ENCODE assay signal across 9 cellular contexts in genomic region chr17:55641559-55642160, GRCh38.
DNase-seq lines count a peak whose midpoint lies in the region; ATAC-seq, FAIRE-seq and TF ChIP-seq lines count a peak whose summit lies in the region.
"Had no signal": no experiment of that assay in that cellular context is flagged by ENCODE, and none has a peak within 500 bp of the region (broad histone marks: within the 10 kb centered on the region; RNA-seq: fewer than 3 reads in every experiment).

No MANE protein-coding gene starts in this region.

- DNase-seq in DMS53 treated with DMSO at 0.1 percent for 48 hours (lab: John Stamatoyannopoulos, UW; ENCODE audit: unreplicated experiment) (peak; percentile 45), HEK293T (ENCODE audit: extremely low spot score) (peak; percentile 56), NCI-H526 (lab: John Stamatoyannopoulos, UW) (peak; percentile 49 to 80), left ventricle myocardium superior (peak; percentile 69), small intestine (peak; percentile 35), GF-D8 (lab: John Stamatoyannopoulos, UW) (no peak)
- peak; percentile 70 for DNase-seq in activated naive CD4-positive, alpha-beta T cell treated with anti-CD3 and anti-CD28 coated beads for 36 hours
- DNase-seq: activated B cell treated with CpG ODN at 0.5 μM for 24 hours had no signal

- H3K9me3 ChIP-seq in small intestine (ENCODE audit: control insufficient read depth, low read depth): no peaks in the 10 kb centered on the region

- H3K36me3 Mint-ChIP-seq in activated naive CD4-positive, alpha-beta T cell treated with anti-CD3 and anti-CD28 coated beads for 36 hours (ENCODE audit: low read depth): no peaks in the 10 kb centered on the region

- peaks cover 5% of the 10 kb centered on the region for H3K4me1 Mint-ChIP-seq in activated naive CD4-positive, alpha-beta T cell treated with anti-CD3 and anti-CD28 coated beads for 36 hours (ENCODE audit: low read depth)

- CTCF ChIA-PET in HEK293T (lab: Yijun Ruan, JAX): interaction anchor here (1.0 to 1.5 kb wide), 2 partner anchors 40 to 115 kb away, joined by 5 to 6 read pairs; no protein-coding TSS in a partner anchor
- CTCF ChIA-PET in activated naive CD4-positive, alpha-beta T cell treated with anti-CD3 and anti-CD28 coated beads for 36 hours (lab: Charles Lee): interaction anchor here (0.6 to 2.0 kb wide), 17 partner anchors 15 to 168 kb away, joined by 3 to 21 read pairs (median 4); partner anchors contain the start of gene PCTP

- no peak for FAIRE-seq in small intestine (lab: Jason Lieb, UNC)

- no peaks in the 10 kb centered on the region for H3K4me1 ChIP-seq in small intestine (ENCODE audit: control insufficient read depth in 2 of 2, insufficient read depth in 1 of 2, low read depth in 1 of 2, low read length in 1 of 2)

- intact Hi-C loops in activated naive CD4-positive, alpha-beta T cell treated with anti-CD3 and anti-CD28 coated beads for 36 hours (cut with micrococcal nuclease): loop anchor here (1.0 kb wide), 1 partner anchor 115 kb away; no protein-coding TSS in a partner anchor
- intact Hi-C loops in left ventricle myocardium superior (cut with micrococcal nuclease): no loop called here

- peaks cover 15% of the 10 kb centered on the region for H3K27me3 Mint-ChIP-seq in activated naive CD4-positive, alpha-beta T cell treated with anti-CD3 and anti-CD28 coated beads for 36 hours (ENCODE audit: low read depth)

- ATAC-seq in left ventricle myocardium superior: peak; percentile 82
- no peak for ATAC-seq in HG03108 (IDR thresholded peaks at IDR 0.05; ENCODE audit: unreplicated experiment)

- H3K36me3 ChIP-seq in small intestine (ENCODE audit: control insufficient read depth in 2 of 2, insufficient read depth in 2 of 2, low read length in 2 of 2): no peaks in the 10 kb centered on the region

- no peak overlapping the region for H3K4me3 ChIP-seq in small intestine (ENCODE audit: low read depth in 1 of 2, low read length in 2 of 2)

- no peak overlapping the region for H3K27ac ChIP-seq in small intestine (ENCODE audit: low read depth in 1 of 2, low read length in 1 of 2)

- POLR2A ChIA-PET in HEK293T (lab: Yijun Ruan, JAX): no interaction called here

- WGBS in small intestine, 3 donors: 18 to 36% (median 26%) methylated on average over 4 of the region's 4 CpGs

- no peaks in the 10 kb centered on the region for H3K9me3 Mint-ChIP-seq in activated naive CD4-positive, alpha-beta T cell treated with anti-CD3 and anti-CD28 coated beads for 36 hours
- H3K9me3 Mint-ChIP-seq: activated B cell treated with CpG ODN at 0.5 μM for 24 hours had no signal

- H3K27me3 ChIP-seq in small intestine (ENCODE audit: control insufficient read depth in 2 of 2, insufficient read depth in 2 of 2, low read length in 2 of 2): no peaks in the 10 kb centered on the region

- H3K4me3 Mint-ChIP-seq in activated naive CD4-positive, alpha-beta T cell treated with anti-CD3 and anti-CD28 coated beads for 36 hours: no peak overlapping the region
- H3K4me3 Mint-ChIP-seq: activated B cell treated with CpG ODN at 0.5 μM for 24 hours had no signal

- no peak overlapping the region for H3K27ac Mint-ChIP-seq in activated naive CD4-positive, alpha-beta T cell treated with anti-CD3 and anti-CD28 coated beads for 36 hours
- H3K27ac Mint-ChIP-seq: activated B cell treated with CpG ODN at 0.5 μM for 24 hours had no signal

TF ChIP-seq in HEK293T, 16 proteins besides CTCF, POLR2A, EP300 and RAD21:
- TF ChIP-seq HDGF (IDR thresholded peaks at IDR 0.05; ENCODE audit: borderline replicate concordance) (no peak), ELF4 (IDR thresholded peaks at IDR 0.05) (no peak), BHLHE40 (IDR thresholded peaks at IDR 0.05; ENCODE audit: borderline replicate concordance) (no peak), ZNF384 (IDR thresholded peaks at IDR 0.05) (no peak), NFRKB (IDR thresholded peaks at IDR 0.05) (no peak), SUZ12 (IDR thresholded peaks at IDR 0.05) (no peak), PKNOX1 (IDR thresholded peaks at IDR 0.05) (no peak), TARDBP (IDR thresholded peaks at IDR 0.05) (no peak), FOXK2 (IDR thresholded peaks at IDR 0.05) (no peak), CTBP1 (IDR thresholded peaks at IDR 0.05; ENCODE audit: borderline replicate concordance) (no peak), SP1 (IDR thresholded peaks at IDR 0.05) (no peak), FOXM1 (IDR thresholded peaks at IDR 0.05; ENCODE audit: borderline replicate concordance) (no peak), FOXA1 (IDR thresholded peaks at IDR 0.05) (no peak), ARNT (IDR thresholded peaks at IDR 0.05) (no peak)
